Comparison of ENCODE assay signal across 9 cellular contexts in the genomic region with DNA sequence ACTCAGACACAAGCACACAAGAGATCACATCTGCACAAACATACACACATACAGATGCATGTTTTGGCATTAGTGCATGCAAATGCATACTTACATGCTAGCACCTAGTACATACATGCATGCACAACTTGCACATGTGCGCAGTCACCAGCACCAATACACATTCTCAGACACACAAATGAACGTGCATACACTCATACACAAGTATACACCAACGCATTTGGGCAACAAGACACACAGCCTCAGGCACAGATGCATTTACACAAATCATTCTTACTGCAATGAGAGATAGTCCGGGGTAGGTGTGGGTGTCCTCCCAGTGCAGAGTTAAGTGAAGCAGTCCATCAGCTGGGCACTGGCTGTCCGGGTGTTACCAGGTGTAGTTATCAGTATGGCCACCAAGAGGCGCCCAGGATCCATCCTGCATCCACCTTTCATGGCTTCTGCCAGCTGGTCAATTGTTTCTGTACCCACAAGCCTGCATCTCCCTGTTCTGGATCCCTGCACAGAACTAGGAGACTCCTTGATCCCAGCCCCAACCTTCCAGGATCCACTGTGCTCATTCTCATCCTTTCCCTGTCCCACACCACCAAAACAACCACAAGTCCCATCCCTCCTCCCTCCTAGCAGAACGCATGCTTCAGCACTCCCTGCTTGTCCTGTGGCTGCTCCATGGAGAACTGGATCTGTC. TPM values are rescaled to one million over a fixed set of nuclear protein-coding genes. Genes with fewer than 3 reads are reported as not detected.
DNase-seq lines count a peak whose midpoint lies in the region; ATAC-seq, FAIRE-seq and TF ChIP-seq lines count a peak whose summit lies in the region.
"Had no signal": no experiment of that assay in that cellular context is flagged by ENCODE, and none has a peak within 500 bp of the region (broad histone marks: within the 10 kb centered on the region; RNA-seq: fewer than 3 reads in every experiment).

No MANE protein-coding gene starts in this region.

- intact Hi-C loops in A673 (cut with micrococcal nuclease; ENCODE audit: unreplicated experiment), result loop anchor here (1.0 to 5.0 kb wide), 3 partner anchors 34 to 338 kb away; no protein-coding TSS in a partner anchor

- no peaks in the 10 kb centered on the region for H3K9me3 Mint-ChIP-seq in neural progenitor cell

- H3K9me3 ChIP-seq in A673 (ENCODE audit: low read depth, low read length, poor library complexity, severe bottlenecking) (no peaks in the 10 kb centered on the region), neural progenitor cell (ENCODE audit: low read depth) (no peaks in the 10 kb centered on the region)

- H3K36me3 ChIP-seq in A673 (ENCODE audit: insufficient read depth, low read length, poor library complexity, severe bottlenecking) (no peaks in the 10 kb centered on the region), neural progenitor cell (no peaks in the 10 kb centered on the region)

- peak; percentile 79 for TF ChIP-seq CTCF in A673 (conservative IDR thresholded peaks at IDR 0.05; ENCODE audit: low read depth, low read length)
- TF ChIP-seq CTCF in fibroblast of the aortic adventitia (IDR thresholded peaks at IDR 0.05; ENCODE audit: insufficient read depth, low read length), result peak; percentile 89
- TF ChIP-seq CTCF in neural progenitor cell (IDR thresholded peaks at IDR 0.05), result peak; percentile 78

- no peak overlapping the region for H3K27ac Mint-ChIP-seq in neural progenitor cell

- H3K4me3 ChIP-seq in A673 (ENCODE audit: low read depth, low read length, poor library complexity, severe bottlenecking), result no peak overlapping the region
- H3K4me3 ChIP-seq in fibroblast of the aortic adventitia (ENCODE audit: low read depth, low read length), result no peak overlapping the region
- H3K4me3 ChIP-seq in neural progenitor cell, result no peak overlapping the region

- H3K9ac ChIP-seq in neural progenitor cell, result no peak overlapping the region

- H3K4me3 Mint-ChIP-seq in neural progenitor cell, result no peak overlapping the region

- CTCF ChIA-PET in A673 (lab: Charles Lee), result interaction anchor here (0.6 to 1.5 kb wide), 4 partner anchors 34 to 337 kb away, joined by 3 to 13 read pairs (median 6); no protein-coding TSS in a partner anchor

- peaks cover 11% of the 10 kb centered on the region for H3K27me3 ChIP-seq in A673 (replicated peaks; ENCODE audit: insufficient read depth, low read depth, low read length, poor library complexity)
- peaks cover 46% of the 10 kb centered on the region for H3K27me3 ChIP-seq in neural progenitor cell

- DNase-seq in A673 (ENCODE audit: low spot score) (peak; percentile 66), GM12891 (ENCODE audit: insufficient read length, low spot score) (peak; percentile 35), NCI-H748 treated with DMSO at 0.1 percent for 48 hours (lab: John Stamatoyannopoulos, UW) (peak; percentile 43), fibroblast of the aortic adventitia (ENCODE audit: low read depth) (peak; percentile 72), neural progenitor cell (ENCODE audit: low spot score) (peak; percentile 80), ureter (ENCODE audit: low spot score) (peak; percentile 61)
- DNase-seq in activated CD8-positive, alpha-beta memory T cell treated with anti-CD3 and anti-CD28 coated beads, Interleukin-2, amount 50 U/mL, for 48 hours, result peak; percentile 77

- peak overlapping the region; percentile 1 for H2AFZ ChIP-seq in neural progenitor cell (replicated peaks)

- H3K4me2 ChIP-seq in neural progenitor cell, result no peak overlapping the region

- peaks cover 4% of the 10 kb centered on the region for H3K27me3 Mint-ChIP-seq in neural progenitor cell (ENCODE audit: insufficient read depth, low read depth)

- H3K79me2 ChIP-seq in neural progenitor cell (ENCODE audit: low read depth), result no peaks in the 10 kb centered on the region

- H3K4me1 ChIP-seq in A673 (ENCODE audit: insufficient read depth, low read length, poor library complexity, severe bottlenecking) (no peaks in the 10 kb centered on the region), neural progenitor cell (no peaks in the 10 kb centered on the region)

- H3K27ac ChIP-seq in A673 (ENCODE audit: low read depth, low read length, poor library complexity, severe bottlenecking), result no peak overlapping the region
- no peak overlapping the region for H3K27ac ChIP-seq in neural progenitor cell

- FAIRE-seq in GM12891 (lab: Jason Lieb, UNC), result peak; percentile 95
- FAIRE-seq: islet of Langerhans had no signal

- H3K4me1 Mint-ChIP-seq in neural progenitor cell, result peaks cover 4% of the 10 kb centered on the region

- no peaks in the 10 kb centered on the region for H3F3A ChIP-seq in neural progenitor cell (ENCODE audit: low read depth)

- POLR2A ChIA-PET in A673 (lab: Charles Lee; ENCODE audit: low non-redundant PET), result no interaction called here

- ATAC-seq in HG03378 (IDR thresholded peaks at IDR 0.05; ENCODE audit: unreplicated experiment), result peak; percentile 60

- peaks cover 5% of the 10 kb centered on the region for H4K20me1 ChIP-seq in neural progenitor cell (ENCODE audit: low read depth)

- no peak for TF ChIP-seq POLR2A in GM12891 (IDR thresholded peaks at IDR 0.05; ENCODE audit: low read depth, low read length)

- H3K36me3 Mint-ChIP-seq in neural progenitor cell, result peaks cover 3% of the 10 kb centered on the region

- no TSS peak for BruUV-seq in A673 (replicated peaks; lab: Mats Ljungman, UMichigan)

TF ChIP-seq in GM12891, 5 proteins besides CTCF, POLR2A, EP300 and RAD21:
- TF ChIP-seq POLR2AphosphoS5 (IDR thresholded peaks at IDR 0.05; ENCODE audit: low read depth, low read length) (no peak), POU2F2 (IDR thresholded peaks at IDR 0.05; ENCODE audit: low read depth, low read length) (no peak), TAF1 (IDR thresholded peaks at IDR 0.05; ENCODE audit: low read depth, low read length) (no peak), SPI1 (IDR thresholded peaks at IDR 0.05; ENCODE audit: low read depth, low read length) (no peak), PAX5 (IDR thresholded peaks at IDR 0.05; ENCODE audit: insufficient read depth, low read length, severe bottlenecking) (no peak)

RNA-seq across cellular contexts. Expression of a gene that starts 27.4 kb away (rescaled TPM):
- total RNA-seq in A673 (2021) (not detected in 2 replicates), fibroblast of the aortic adventitia (ENCODE audit: low replicate concordance) (not detected in 2 replicates), neural progenitor cell (ENCODE audit: low replicate concordance) (not detected in 2 replicates), ureter (not detected)
- not detected for polyA plus RNA-seq in GM12891 (2012; ENCODE audit: low read depth, missing spikeins)

RNA-seq across cellular contexts. Expression of a gene that starts 49.2 kb away (rescaled TPM):
- total RNA-seq in A673 (2021) (0.15 and 0.17 TPM in 2 replicates), fibroblast of the aortic adventitia (ENCODE audit: low replicate concordance) (under 0.01 and 0.36 TPM in 2 replicates), neural progenitor cell (ENCODE audit: low replicate concordance) (0.03 and 0.32 TPM in 2 replicates), ureter (0.34 TPM)
- 0.05 TPM for polyA plus RNA-seq in GM12891 (2012; ENCODE audit: low read depth, missing spikeins)

RNA-seq across cellular contexts. Expression of a gene that starts 55.1 kb away (rescaled TPM):
- 65.4 and 69.4 TPM in 2 replicates for total RNA-seq in A673 (2021)
- 72.4 TPM for polyA plus RNA-seq in GM12891 (2012; ENCODE audit: low read depth, missing spikeins)
- total RNA-seq in fibroblast of the aortic adventitia (ENCODE audit: low replicate concordance), result 87.8 and 138 TPM in 2 replicates
- 39.6 and 68.0 TPM in 2 replicates for total RNA-seq in neural progenitor cell (ENCODE audit: low replicate concordance)
- total RNA-seq in ureter, result 77.5 TPM
